ENCODE assay signal across 8 cellular contexts in genomic region chr13:46553521-46553885, GRCh38. TPM values are rescaled to one million over a fixed set of nuclear protein-coding genes. Genes with fewer than 3 reads are reported as not detected.
DNase-seq lines count a peak whose midpoint lies in the region; ATAC-seq and TF ChIP-seq lines count a peak whose summit lies in the region.

No MANE protein-coding gene starts in this region.

- WGBS in SK-N-SH (ENCODE audit: low lambda C conversion rate), result 0% methylated on average over 16 of the region's 34 CpGs

- peak; percentile 4 for ATAC-seq in GM21723 (IDR thresholded peaks at IDR 0.05; ENCODE audit: unreplicated experiment)
- ATAC-seq in esophagus mucosa, result peak; percentile 20
- ATAC-seq in GM21360 (IDR thresholded peaks at IDR 0.05; ENCODE audit: unreplicated experiment), result no peak

- DNase-seq in AG04449 (ENCODE audit: low read depth, low spot score) (no peak), SK-N-SH (peak; percentile 60), osteocyte (ENCODE audit: extremely low spot score, unreplicated experiment) (no peak), DMS79 treated with DMSO at 0.1 percent for 48 hours (lab: John Stamatoyannopoulos, UW) (no peak), DMS 273 (lab: John Stamatoyannopoulos, UW; ENCODE audit: unreplicated experiment) (no peak)

- no peaks in the 10 kb centered on the region for H3K9me2 ChIP-seq in SK-N-SH

- H3F3A ChIP-seq in SK-N-SH (replicated peaks; ENCODE audit: insufficient read depth), result peaks cover 28% of the 10 kb centered on the region

- TF ChIP-seq CTCF in AG04449 (IDR thresholded peaks at IDR 0.05; ENCODE audit: insufficient read depth, low read length, missing control alignments) (no peak), SK-N-SH (IDR thresholded peaks at IDR 0.05) (no peak), osteocyte (IDR thresholded peaks at IDR 0.05) (no peak)

- POLR2A ChIA-PET in AG04449 (lab: Yijun Ruan, JAX) (no interaction called here), SK-N-SH (lab: Yijun Ruan, JAX) (no interaction called here)

- peak overlapping the region; percentile 95 for H3K27ac Mint-ChIP-seq in osteocyte (ENCODE audit: unreplicated experiment)

- H3K27me3 ChIP-seq in SK-N-SH (ENCODE audit: insufficient read depth), result no peaks in the 10 kb centered on the region

- H3K27ac ChIP-seq in SK-N-SH (ENCODE audit: low read depth in 2 of 2, low read length in 1 of 2), result peak overlapping the region; percentile 88 to 91

- H3K4me1 ChIP-seq in SK-N-SH (ENCODE audit: control insufficient read depth in 1 of 2, insufficient read depth in 2 of 2, low read depth in 1 of 2, low read length in 1 of 2), result peaks cover 8 to 13% of the 10 kb centered on the region in 2 experiments

- H3K79me2 ChIP-seq in SK-N-SH (ENCODE audit: insufficient read depth), result peaks cover 61% of the 10 kb centered on the region

- H3K9me3 ChIP-seq in SK-N-SH, result no peaks in the 10 kb centered on the region

- H3K4me3 ChIP-seq in AG04449 (ENCODE audit: low read depth, low read length), result peak overlapping the region; percentile 89
- H3K4me3 ChIP-seq in SK-N-SH (ENCODE audit: low read depth in 2 of 2, low read length in 1 of 2), result peak overlapping the region; percentile 85 to 97

- H3K36me3 ChIP-seq in SK-N-SH (replicated peaks in 1 of 2; ENCODE audit: control insufficient read depth in 1 of 2, insufficient read depth in 2 of 2, low read length in 1 of 2), result no peaks in the 10 kb centered on the region

- no peak for TF ChIP-seq EP300 in SK-N-SH (IDR thresholded peaks at IDR 0.05; ENCODE audit: borderline replicate concordance in 1 of 2, low read depth in 1 of 2, low read length in 1 of 2)

- CTCF ChIA-PET in AG04449 (lab: Yijun Ruan, JAX) (interaction anchor here (2.8 to 3.0 kb wide), 3 partner anchors 12 to 163 kb away, joined by 26 to 188 read pairs (median 38); no protein-coding TSS in a partner anchor), SK-N-SH (lab: Yijun Ruan, JAX) (interaction anchor here (2.9 kb wide), 1 partner anchor 170 kb away, joined by 88 read pairs; no protein-coding TSS in a partner anchor)

- no peaks in the 10 kb centered on the region for H3K27me3 Mint-ChIP-seq in osteocyte (ENCODE audit: unreplicated experiment)

- peak overlapping the region; percentile 59; the same call in 1 of the 2 replicates for H2AFZ ChIP-seq in SK-N-SH (ENCODE audit: low read depth)

- no peaks in the 10 kb centered on the region for H3K36me3 Mint-ChIP-seq in osteocyte (ENCODE audit: unreplicated experiment)

- H3K4me3 Mint-ChIP-seq in osteocyte (ENCODE audit: unreplicated experiment), result peak overlapping the region; percentile 88

- H3K4me1 Mint-ChIP-seq in osteocyte (ENCODE audit: unreplicated experiment), result peaks cover 32% of the 10 kb centered on the region

- H3K9ac ChIP-seq in SK-N-SH, result peak overlapping the region; percentile 93

- TF ChIP-seq RAD21 in SK-N-SH (IDR thresholded peaks at IDR 0.05; ENCODE audit: low read length), result no peak

- H3K4me2 ChIP-seq in SK-N-SH, result peak overlapping the region; percentile 98

- peaks cover 28% of the 10 kb centered on the region for H4K20me1 ChIP-seq in SK-N-SH (ENCODE audit: insufficient read depth)

- no peaks in the 10 kb centered on the region for H3K9me3 Mint-ChIP-seq in osteocyte (ENCODE audit: unreplicated experiment)

TF ChIP-seq in SK-N-SH, 30 proteins besides CTCF, POLR2A, EP300 and RAD21:
- TF ChIP-seq, protein P1, sequence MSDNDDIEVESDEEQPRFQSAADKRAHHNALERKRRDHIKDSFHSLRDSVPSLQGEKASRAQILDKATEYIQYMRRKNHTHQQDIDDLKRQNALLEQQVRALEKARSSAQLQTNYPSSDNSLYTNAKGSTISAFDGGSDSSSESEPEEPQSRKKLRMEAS (IDR thresholded peaks at IDR 0.05; ENCODE audit: low read depth), result no peak
- peak; percentile 23; the same call in 1 of the 2 replicates for TF ChIP-seq GATA2 (CRISPR knock-in tag; IDR thresholded peaks at IDR 0.05)

RNA-seq across cellular contexts. Expression of gene LRCH1, which starts 0.5 kb away (rescaled TPM):
- polyA plus RNA-seq in SK-N-SH (2012; rRNA removed), result 5.5 and 7.8 TPM in 2 replicates
- 6.8 and 7.0 TPM in 2 replicates for polyA plus RNA-seq in SK-N-SH (2012; cell fraction: cytosol; rRNA removed)
- polyA plus RNA-seq in SK-N-SH (2012; cell fraction: nucleus; rRNA removed), result 5.0 and 9.5 TPM in 2 replicates
- total RNA-seq in esophagus mucosa, result 7.0 TPM
- total RNA-seq in osteocyte, result 13.9 and 14.6 TPM in 2 replicates
